1 cellular context compared by ENCODE assay signal in the genomic region with DNA sequence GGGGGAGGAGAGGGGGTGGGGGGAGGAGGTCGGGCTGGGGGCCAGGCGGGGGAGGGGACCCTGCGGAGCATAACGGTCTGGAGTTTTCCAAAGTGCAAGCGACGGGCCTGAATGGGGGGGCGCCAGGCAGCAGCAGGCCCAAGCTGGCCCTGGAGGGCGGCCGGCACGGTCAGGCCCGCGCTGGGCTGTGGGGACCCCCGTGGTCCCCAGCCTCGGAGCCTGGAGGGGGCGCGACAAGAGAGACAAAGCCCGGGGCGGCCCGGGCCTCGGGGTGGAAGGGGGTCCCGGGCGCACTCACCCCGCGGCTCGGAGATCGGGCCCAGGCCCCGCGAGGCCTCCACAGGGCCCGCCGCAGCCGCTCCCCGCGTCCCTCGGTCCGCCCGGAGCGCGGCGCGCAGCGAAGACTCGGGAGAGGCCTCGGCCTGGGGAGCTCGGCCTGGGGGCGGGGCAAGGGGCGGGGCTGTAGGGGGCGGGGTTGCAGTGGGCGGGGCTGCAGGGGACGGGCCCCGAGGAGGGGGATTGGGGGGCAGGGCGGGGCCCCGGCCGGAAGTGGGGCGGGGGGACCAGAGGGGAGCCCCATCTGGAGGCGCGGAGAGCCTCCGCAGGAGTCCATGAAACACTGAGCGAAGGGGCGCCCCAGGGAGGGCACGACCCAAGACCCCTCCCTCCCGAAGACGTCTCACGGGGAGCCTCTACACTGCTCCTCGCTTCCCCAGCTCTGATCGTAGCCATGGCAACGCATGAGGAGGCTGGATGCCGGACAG.
TF ChIP-seq lines count a peak whose summit lies in the region.

No MANE protein-coding gene starts in this region.

TF ChIP-seq in K562, 482 proteins besides CTCF, POLR2A, EP300 and RAD21 (continued from another document and continues in another):
- TF ChIP-seq, protein P1, sequence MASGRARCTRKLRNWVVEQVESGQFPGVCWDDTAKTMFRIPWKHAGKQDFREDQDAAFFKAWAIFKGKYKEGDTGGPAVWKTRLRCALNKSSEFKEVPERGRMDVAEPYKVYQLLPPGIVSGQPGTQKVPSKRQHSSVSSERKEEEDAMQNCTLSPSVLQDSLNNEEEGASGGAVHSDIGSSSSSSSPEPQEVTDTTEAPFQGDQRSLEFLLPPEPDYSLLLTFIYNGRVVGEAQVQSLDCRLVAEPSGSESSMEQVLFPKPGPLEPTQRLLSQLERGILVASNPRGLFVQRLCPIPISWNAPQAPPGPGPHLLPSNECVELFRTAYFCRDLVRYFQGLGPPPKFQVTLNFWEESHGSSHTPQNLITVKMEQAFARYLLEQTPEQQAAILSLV (tag; IDR thresholded peaks at IDR 0.05), result no peak
- no peak for TF ChIP-seq KLF13 (tag; IDR thresholded peaks at IDR 0.05; ENCODE audit: borderline replicate concordance, low read depth)
- peak; percentile 56 for TF ChIP-seq PCBP1 (IDR thresholded peaks at IDR 0.05; ENCODE audit: low read depth, low read length, poor library complexity, severe bottlenecking)
- TF ChIP-seq, protein P2, sequence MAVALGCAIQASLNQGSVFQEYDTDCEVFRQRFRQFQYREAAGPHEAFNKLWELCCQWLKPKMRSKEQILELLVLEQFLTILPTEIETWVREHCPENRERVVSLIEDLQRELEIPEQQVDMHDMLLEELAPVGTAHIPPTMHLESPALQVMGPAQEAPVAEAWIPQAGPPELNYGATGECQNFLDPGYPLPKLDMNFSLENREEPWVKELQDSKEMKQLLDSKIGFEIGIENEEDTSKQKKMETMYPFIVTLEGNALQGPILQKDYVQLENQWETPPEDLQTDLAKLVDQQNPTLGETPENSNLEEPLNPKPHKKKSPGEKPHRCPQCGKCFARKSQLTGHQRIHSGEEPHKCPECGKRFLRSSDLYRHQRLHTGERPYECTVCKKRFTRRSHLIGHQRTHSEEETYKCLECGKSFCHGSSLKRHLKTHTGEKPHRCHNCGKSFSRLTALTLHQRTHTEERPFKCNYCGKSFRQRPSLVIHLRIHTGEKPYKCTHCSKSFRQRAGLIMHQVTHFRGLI (CRISPR knock-in tag; IDR thresholded peaks at IDR 0.05), result no peak
- TF ChIP-seq ASH1L (IDR thresholded peaks at IDR 0.05; ENCODE audit: borderline replicate concordance, low read depth, partially characterized antibody), result no peak
- no peak for TF ChIP-seq ATF1 (CRISPR knock-in tag; IDR thresholded peaks at IDR 0.05)
- TF ChIP-seq ATF1 (tag; IDR thresholded peaks at IDR 0.05), result no peak
- TF ChIP-seq, protein P3, sequence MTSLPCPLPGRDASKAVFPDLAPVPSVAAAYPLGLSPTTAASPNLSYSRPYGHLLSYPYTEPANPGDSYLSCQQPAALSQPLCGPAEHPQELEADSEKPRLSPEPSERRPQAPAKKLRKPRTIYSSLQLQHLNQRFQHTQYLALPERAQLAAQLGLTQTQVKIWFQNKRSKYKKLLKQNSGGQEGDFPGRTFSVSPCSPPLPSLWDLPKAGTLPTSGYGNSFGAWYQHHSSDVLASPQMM (CRISPR knock-in tag; IDR thresholded peaks at IDR 0.05), result no peak
- TF ChIP-seq CBX8 (IDR thresholded peaks at IDR 0.05; ENCODE audit: borderline replicate concordance, extremely low read depth, low read depth, low read length, poor library complexity, severe bottlenecking), result no peak
- peak; percentile 64; the same call in 1 of the 2 replicates for TF ChIP-seq KDM2B (CRISPR knock-in tag; IDR thresholded peaks at IDR 0.05)
- TF ChIP-seq TCF7 (IDR thresholded peaks at IDR 0.05; ENCODE audit: borderline replicate concordance), result no peak
- no peak for TF ChIP-seq SMAD2 (IDR thresholded peaks at IDR 0.05; ENCODE audit: low read depth, low read length)
- no peak for TF ChIP-seq SMARCA4 (IDR thresholded peaks at IDR 0.05)
- peak; percentile 57 for TF ChIP-seq ETV1 (tag; conservative IDR thresholded peaks at IDR 0.05; ENCODE audit: low read depth)
- peak; percentile 91 for TF ChIP-seq POLR2G (IDR thresholded peaks at IDR 0.05; ENCODE audit: low read depth, low read length)
- TF ChIP-seq, protein P4, sequence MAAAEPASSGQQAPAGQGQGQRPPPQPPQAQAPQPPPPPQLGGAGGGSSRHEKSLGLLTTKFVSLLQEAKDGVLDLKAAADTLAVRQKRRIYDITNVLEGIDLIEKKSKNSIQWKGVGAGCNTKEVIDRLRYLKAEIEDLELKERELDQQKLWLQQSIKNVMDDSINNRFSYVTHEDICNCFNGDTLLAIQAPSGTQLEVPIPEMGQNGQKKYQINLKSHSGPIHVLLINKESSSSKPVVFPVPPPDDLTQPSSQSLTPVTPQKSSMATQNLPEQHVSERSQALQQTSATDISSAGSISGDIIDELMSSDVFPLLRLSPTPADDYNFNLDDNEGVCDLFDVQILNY (CRISPR knock-in tag; IDR thresholded peaks at IDR 0.05), result no peak
- no peak for TF ChIP-seq ZNF146 (CRISPR knock-in tag; IDR thresholded peaks at IDR 0.05; ENCODE audit: unreplicated experiment)
- TF ChIP-seq ZFX (CRISPR knock-in tag; IDR thresholded peaks at IDR 0.05), result peak; percentile 93
- TF ChIP-seq GABPB1 (CRISPR knock-in tag; IDR thresholded peaks at IDR 0.05), result 0 out of 2 replicates have a peak, but pooled peaks have one; percentile 8
- TF ChIP-seq, protein P5, sequence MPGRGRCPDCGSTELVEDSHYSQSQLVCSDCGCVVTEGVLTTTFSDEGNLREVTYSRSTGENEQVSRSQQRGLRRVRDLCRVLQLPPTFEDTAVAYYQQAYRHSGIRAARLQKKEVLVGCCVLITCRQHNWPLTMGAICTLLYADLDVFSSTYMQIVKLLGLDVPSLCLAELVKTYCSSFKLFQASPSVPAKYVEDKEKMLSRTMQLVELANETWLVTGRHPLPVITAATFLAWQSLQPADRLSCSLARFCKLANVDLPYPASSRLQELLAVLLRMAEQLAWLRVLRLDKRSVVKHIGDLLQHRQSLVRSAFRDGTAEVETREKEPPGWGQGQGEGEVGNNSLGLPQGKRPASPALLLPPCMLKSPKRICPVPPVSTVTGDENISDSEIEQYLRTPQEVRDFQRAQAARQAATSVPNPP (IDR thresholded peaks at IDR 0.05; ENCODE audit: borderline replicate concordance, insufficient read depth, insufficient read length), result no peak
- TF ChIP-seq GTF2E2 (tag; IDR thresholded peaks at IDR 0.05), result peak; percentile 71; the same call in 1 of the 2 replicates
- peak; percentile 47; the same call in 1 of the 2 replicates for TF ChIP-seq L3MBTL2 (IDR thresholded peaks at IDR 0.05)
- TF ChIP-seq MED1 (CRISPR knock-in tag; IDR thresholded peaks at IDR 0.05; ENCODE audit: borderline replicate concordance), result no peak
- no peak for TF ChIP-seq ZNF197 (CRISPR knock-in tag; IDR thresholded peaks at IDR 0.05; ENCODE audit: low read depth)
- TF ChIP-seq, protein P6, sequence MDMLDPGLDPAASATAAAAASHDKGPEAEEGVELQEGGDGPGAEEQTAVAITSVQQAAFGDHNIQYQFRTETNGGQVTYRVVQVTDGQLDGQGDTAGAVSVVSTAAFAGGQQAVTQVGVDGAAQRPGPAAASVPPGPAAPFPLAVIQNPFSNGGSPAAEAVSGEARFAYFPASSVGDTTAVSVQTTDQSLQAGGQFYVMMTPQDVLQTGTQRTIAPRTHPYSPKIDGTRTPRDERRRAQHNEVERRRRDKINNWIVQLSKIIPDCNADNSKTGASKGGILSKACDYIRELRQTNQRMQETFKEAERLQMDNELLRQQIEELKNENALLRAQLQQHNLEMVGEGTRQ (CRISPR knock-in tag; IDR thresholded peaks at IDR 0.05), result no peak
- TF ChIP-seq, protein P7, sequence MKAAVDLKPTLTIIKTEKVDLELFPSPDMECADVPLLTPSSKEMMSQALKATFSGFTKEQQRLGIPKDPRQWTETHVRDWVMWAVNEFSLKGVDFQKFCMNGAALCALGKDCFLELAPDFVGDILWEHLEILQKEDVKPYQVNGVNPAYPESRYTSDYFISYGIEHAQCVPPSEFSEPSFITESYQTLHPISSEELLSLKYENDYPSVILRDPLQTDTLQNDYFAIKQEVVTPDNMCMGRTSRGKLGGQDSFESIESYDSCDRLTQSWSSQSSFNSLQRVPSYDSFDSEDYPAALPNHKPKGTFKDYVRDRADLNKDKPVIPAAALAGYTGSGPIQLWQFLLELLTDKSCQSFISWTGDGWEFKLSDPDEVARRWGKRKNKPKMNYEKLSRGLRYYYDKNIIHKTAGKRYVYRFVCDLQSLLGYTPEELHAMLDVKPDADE (conservative IDR thresholded peaks at IDR 0.05; ENCODE audit: control insufficient read depth, low read depth, low read length), result peak; percentile 21; the same call in 1 of the 2 replicates
- TF ChIP-seq RFX5 (IDR thresholded peaks at IDR 0.05; ENCODE audit: low read depth, low read length), result no peak
- TF ChIP-seq KDM4B (IDR thresholded peaks at IDR 0.05; ENCODE audit: borderline replicate concordance in 2 of 2, low read depth in 1 of 2), result no peak
- TF ChIP-seq RBFOX2 (IDR thresholded peaks at IDR 0.05; ENCODE audit: low read depth, low read length), result peak; percentile 80
- no peak for TF ChIP-seq CBFA2T3 (IDR thresholded peaks at IDR 0.05)
- TF ChIP-seq, protein P8, sequence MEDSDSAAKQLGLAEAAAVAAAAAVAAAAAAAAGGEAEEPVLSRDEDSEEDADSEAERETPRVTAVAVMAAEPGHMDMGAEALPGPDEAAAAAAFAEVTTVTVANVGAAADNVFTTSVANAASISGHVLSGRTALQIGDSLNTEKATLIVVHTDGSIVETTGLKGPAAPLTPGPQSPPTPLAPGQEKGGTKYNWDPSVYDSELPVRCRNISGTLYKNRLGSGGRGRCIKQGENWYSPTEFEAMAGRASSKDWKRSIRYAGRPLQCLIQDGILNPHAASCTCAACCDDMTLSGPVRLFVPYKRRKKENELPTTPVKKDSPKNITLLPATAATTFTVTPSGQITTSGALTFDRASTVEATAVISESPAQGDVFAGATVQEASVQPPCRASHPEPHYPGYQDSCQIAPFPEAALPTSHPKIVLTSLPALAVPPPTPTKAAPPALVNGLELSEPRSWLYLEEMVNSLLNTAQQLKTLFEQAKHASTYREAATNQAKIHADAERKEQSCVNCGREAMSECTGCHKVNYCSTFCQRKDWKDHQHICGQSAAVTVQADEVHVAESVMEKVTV (CRISPR knock-in tag; IDR thresholded peaks at IDR 0.05), result no peak
- TF ChIP-seq ZNF143 (CRISPR knock-in tag; IDR thresholded peaks at IDR 0.05), result no peak
- TF ChIP-seq ZNF316 (IDR thresholded peaks at IDR 0.05), result no peak
- no peak for TF ChIP-seq NFE2L1 (tag; IDR thresholded peaks at IDR 0.05; ENCODE audit: borderline replicate concordance, low read depth)
- TF ChIP-seq NONO (IDR thresholded peaks at IDR 0.05; ENCODE audit: low read depth in 2 of 2, low read length in 1 of 2), result peak; percentile 73 to 85; a peak in 3 of 4 replicates
- no peak for TF ChIP-seq RBM34 (IDR thresholded peaks at IDR 0.05; ENCODE audit: borderline replicate concordance, insufficient read depth, low read length)
- TF ChIP-seq PTBP1 (IDR thresholded peaks at IDR 0.05; ENCODE audit: low read depth, low read length), result no peak
- no peak for TF ChIP-seq FOXJ2 (tag; IDR thresholded peaks at IDR 0.05)
- 0 out of 2 replicates have a peak, but pooled peaks have one; percentile 26 for TF ChIP-seq SIN3B (IDR thresholded peaks at IDR 0.05; ENCODE audit: low read depth)
- TF ChIP-seq, protein P9, sequence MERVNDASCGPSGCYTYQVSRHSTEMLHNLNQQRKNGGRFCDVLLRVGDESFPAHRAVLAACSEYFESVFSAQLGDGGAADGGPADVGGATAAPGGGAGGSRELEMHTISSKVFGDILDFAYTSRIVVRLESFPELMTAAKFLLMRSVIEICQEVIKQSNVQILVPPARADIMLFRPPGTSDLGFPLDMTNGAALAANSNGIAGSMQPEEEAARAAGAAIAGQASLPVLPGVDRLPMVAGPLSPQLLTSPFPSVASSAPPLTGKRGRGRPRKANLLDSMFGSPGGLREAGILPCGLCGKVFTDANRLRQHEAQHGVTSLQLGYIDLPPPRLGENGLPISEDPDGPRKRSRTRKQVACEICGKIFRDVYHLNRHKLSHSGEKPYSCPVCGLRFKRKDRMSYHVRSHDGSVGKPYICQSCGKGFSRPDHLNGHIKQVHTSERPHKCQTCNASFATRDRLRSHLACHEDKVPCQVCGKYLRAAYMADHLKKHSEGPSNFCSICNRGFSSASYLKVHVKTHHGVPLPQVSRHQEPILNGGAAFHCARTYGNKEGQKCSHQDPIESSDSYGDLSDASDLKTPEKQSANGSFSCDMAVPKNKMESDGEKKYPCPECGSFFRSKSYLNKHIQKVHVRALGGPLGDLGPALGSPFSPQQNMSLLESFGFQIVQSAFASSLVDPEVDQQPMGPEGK (CRISPR knock-in tag; IDR thresholded peaks at IDR 0.05; ENCODE audit: borderline replicate concordance), result no peak
- TF ChIP-seq SMAD4 (CRISPR knock-in tag; conservative IDR thresholded peaks at IDR 0.05), result peak; percentile 39; the same call in 1 of the 2 replicates
- TF ChIP-seq RB1 (IDR thresholded peaks at IDR 0.05; ENCODE audit: low read depth), result 0 out of 2 replicates have a peak, but pooled peaks have one; percentile 43
- peak; percentile 20; the same call in 1 of the 2 replicates for TF ChIP-seq CTBP1 (IDR thresholded peaks at IDR 0.05; ENCODE audit: borderline replicate concordance)
- TF ChIP-seq CHD4 (IDR thresholded peaks at IDR 0.05; ENCODE audit: insufficient read depth, insufficient replicate concordance, low read depth, low read length, poor library complexity, severe bottlenecking), result no peak
- 0 out of 2 replicates have a peak, but pooled peaks have one; percentile 22 for TF ChIP-seq ZBTB17 (CRISPR knock-in tag; IDR thresholded peaks at IDR 0.05)
- TF ChIP-seq TCFL5 (CRISPR knock-in tag; conservative IDR thresholded peaks at IDR 0.05), result no peak
- no peak for TF ChIP-seq MEIS2 (IDR thresholded peaks at IDR 0.05; ENCODE audit: partially characterized antibody)
- peak; percentile 10 for TF ChIP-seq HNRNPLL (IDR thresholded peaks at IDR 0.05; ENCODE audit: low read depth, low read length, poor library complexity, severe bottlenecking)
- TF ChIP-seq, protein P10, sequence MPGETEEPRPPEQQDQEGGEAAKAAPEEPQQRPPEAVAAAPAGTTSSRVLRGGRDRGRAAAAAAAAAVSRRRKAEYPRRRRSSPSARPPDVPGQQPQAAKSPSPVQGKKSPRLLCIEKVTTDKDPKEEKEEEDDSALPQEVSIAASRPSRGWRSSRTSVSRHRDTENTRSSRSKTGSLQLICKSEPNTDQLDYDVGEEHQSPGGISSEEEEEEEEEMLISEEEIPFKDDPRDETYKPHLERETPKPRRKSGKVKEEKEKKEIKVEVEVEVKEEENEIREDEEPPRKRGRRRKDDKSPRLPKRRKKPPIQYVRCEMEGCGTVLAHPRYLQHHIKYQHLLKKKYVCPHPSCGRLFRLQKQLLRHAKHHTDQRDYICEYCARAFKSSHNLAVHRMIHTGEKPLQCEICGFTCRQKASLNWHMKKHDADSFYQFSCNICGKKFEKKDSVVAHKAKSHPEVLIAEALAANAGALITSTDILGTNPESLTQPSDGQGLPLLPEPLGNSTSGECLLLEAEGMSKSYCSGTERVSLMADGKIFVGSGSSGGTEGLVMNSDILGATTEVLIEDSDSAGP (CRISPR knock-in tag; IDR thresholded peaks at IDR 0.05), result no peak
- TF ChIP-seq ZNF184 (CRISPR knock-in tag; IDR thresholded peaks at IDR 0.05), result no peak
- TF ChIP-seq BHLHE40 (IDR thresholded peaks at IDR 0.05; ENCODE audit: low read length), result no peak
- TF ChIP-seq MEF2A (IDR thresholded peaks at IDR 0.05; ENCODE audit: control insufficient read depth, low read depth, low read length), result no peak
- TF ChIP-seq, protein P11, sequence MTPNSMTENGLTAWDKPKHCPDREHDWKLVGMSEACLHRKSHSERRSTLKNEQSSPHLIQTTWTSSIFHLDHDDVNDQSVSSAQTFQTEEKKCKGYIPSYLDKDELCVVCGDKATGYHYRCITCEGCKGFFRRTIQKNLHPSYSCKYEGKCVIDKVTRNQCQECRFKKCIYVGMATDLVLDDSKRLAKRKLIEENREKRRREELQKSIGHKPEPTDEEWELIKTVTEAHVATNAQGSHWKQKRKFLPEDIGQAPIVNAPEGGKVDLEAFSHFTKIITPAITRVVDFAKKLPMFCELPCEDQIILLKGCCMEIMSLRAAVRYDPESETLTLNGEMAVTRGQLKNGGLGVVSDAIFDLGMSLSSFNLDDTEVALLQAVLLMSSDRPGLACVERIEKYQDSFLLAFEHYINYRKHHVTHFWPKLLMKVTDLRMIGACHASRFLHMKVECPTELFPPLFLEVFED (CRISPR knock-in tag; conservative IDR thresholded peaks at IDR 0.05), result no peak
- no peak for TF ChIP-seq TAF9B (IDR thresholded peaks at IDR 0.05; ENCODE audit: partially characterized antibody)
